Comparison of ENCODE assay signal across 8 cellular contexts in the genomic region with DNA sequence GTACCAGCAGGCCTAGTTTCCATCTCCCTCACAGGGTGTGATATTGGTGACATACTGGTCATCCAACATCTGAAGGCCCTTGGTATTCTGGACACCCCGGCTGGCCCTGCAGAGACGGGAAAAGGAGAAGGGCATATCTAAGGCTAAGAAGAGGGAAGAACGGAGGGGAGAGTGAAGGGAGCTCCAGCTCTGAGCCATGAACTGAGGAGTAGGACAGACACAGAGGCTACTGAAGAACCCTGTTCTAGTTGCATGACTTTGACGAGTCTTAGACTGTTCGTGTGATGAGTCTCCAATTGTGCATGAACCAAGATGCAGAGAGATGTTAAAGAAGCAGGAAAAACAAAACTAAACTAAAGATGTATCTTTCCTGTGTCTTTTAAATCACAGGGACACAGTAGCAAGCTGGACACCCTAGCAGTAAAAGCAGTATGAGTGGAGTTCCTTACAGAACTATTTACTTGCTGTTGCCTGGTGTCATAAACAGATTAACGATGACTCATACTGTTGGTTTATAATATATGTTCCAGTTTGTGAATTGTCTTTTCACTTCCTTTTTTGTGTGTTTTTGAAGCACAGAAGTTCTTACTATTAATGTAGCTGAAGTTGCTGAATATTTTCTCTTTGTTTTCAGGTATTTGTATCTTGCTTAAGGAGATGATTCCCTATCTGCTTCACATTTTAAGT. TPM values are rescaled to one million over a fixed set of nuclear protein-coding genes. Genes with fewer than 3 reads are reported as not detected.
DNase-seq lines count a peak whose midpoint lies in the region; ATAC-seq and TF ChIP-seq lines count a peak whose summit lies in the region.

No MANE protein-coding gene starts in this region.

- intact Hi-C loops in lower lobe of right lung (cut with DNase I), result no loop called here

- in situ Hi-C loops in astrocyte of the cerebellum (cut with HindIII; ENCODE audit: low sequenced_read_pairs), result no loop called here

- H3K36me3 ChIP-seq in lower lobe of right lung, result no peaks in the 10 kb centered on the region

- H3K4me3 ChIP-seq in HL-60 (replicated peaks; ENCODE audit: insufficient read depth, low read length) (no peak overlapping the region), astrocyte of the cerebellum (ENCODE audit: low read depth, low read length) (no peak overlapping the region), lower lobe of right lung (no peak overlapping the region)

- ATAC-seq in GM21447 (IDR thresholded peaks at IDR 0.05; ENCODE audit: unreplicated experiment) (peak; percentile 100), lower lobe of right lung (peak; percentile 90 to 94)

- H3K27me3 ChIP-seq in HL-60 (ENCODE audit: insufficient read depth, poor library complexity, severe bottlenecking) (no peaks in the 10 kb centered on the region), lower lobe of right lung (ENCODE audit: low read depth) (no peaks in the 10 kb centered on the region)

- no peak for TF ChIP-seq CTCF in HL-60 (IDR thresholded peaks at IDR 0.05; ENCODE audit: insufficient read depth, low read length)
- no peak for TF ChIP-seq CTCF in astrocyte of the cerebellum (IDR thresholded peaks at IDR 0.05; ENCODE audit: low read depth, low read length, missing control alignments)
- TF ChIP-seq CTCF in lower lobe of right lung (IDR thresholded peaks at IDR 0.05), result no peak

- H3K9me3 ChIP-seq in lower lobe of right lung, result no peaks in the 10 kb centered on the region

- peaks cover 57% of the 10 kb centered on the region for H3K4me1 ChIP-seq in lower lobe of right lung

- DNase-seq in ELR (ENCODE audit: low read depth), result peak; percentile 20
- peak; percentile 56 to 72 for DNase-seq in HL-60 (ENCODE audit: low read depth in 1 of 2, low spot score in 1 of 2)
- DNase-seq in astrocyte of the cerebellum (ENCODE audit: low read depth), result peak; percentile 36
- no peak for DNase-seq in lower lobe of right lung
- no peak for DNase-seq in NCI-H187 (lab: John Stamatoyannopoulos, UW)
- DNase-seq in NCI-H748 treated with DMSO at 0.1 percent for 48 hours (lab: John Stamatoyannopoulos, UW), result no peak
- no peak for DNase-seq in stimulated activated naive CD4-positive, alpha-beta T cell (lab: John Stamatoyannopoulos, UW)

- H3K27ac ChIP-seq in HL-60 (replicated peaks) (peak overlapping the region; percentile 82), lower lobe of right lung (peak overlapping the region; percentile 83)

RNA-seq across cellular contexts. Expression of a gene that starts 15.5 kb away (rescaled TPM):
- 23.7 TPM for total RNA-seq in lower lobe of right lung

Comparison
In these comparisons a context has a peak if more than half of its experiments do, and no peak if none do; other contexts are left out.
1. DNase-seq: peak in ELR (single experiment), HL-60 (2 of 2) and astrocyte of the cerebellum (single experiment); none in lower lobe of right lung (single experiment), NCI-H187 (0 of 2), NCI-H748 treated with DMSO at 0.1 percent for 48 hours (single experiment) and stimulated activated naive CD4-positive, alpha-beta T cell (0 of 6).